ENCODE assay signal across 15 cellular contexts in genomic region chr20:50537546-50538201, GRCh38. TPM values are rescaled to one million over a fixed set of nuclear protein-coding genes. Genes with fewer than 3 reads are reported as not detected.
A peak's percentile ranks its signal among the peaks of the same experiment; 100 is the strongest.
DNase-seq lines count a peak whose midpoint lies in the region; ATAC-seq and TF ChIP-seq lines count a peak whose summit lies in the region.
"Had no signal": no experiment of that assay in that cellular context is flagged by ENCODE, and none has a peak within 500 bp of the region (broad histone marks: within the 10 kb centered on the region; RNA-seq: fewer than 3 reads in every experiment).

No MANE protein-coding gene starts in this region.

- no peak overlapping the region for H2AFZ ChIP-seq in Karpas-422 (ENCODE audit: low read length)

- H3K4me1 Mint-ChIP-seq in activated CD8-positive, alpha-beta T cell treated with anti-CD3 and anti-CD28 coated beads, Interleukin-2, amount 10 ng/mL, durations not matched to agents 7 days and 5 days (ENCODE audit: low read depth), result peaks cover 50% of the 10 kb centered on the region
- peaks cover 74% of the 10 kb centered on the region for H3K4me1 Mint-ChIP-seq in activated CD8-positive, alpha-beta T cell treated with anti-CD3 and anti-CD28 coated beads for 36 hours (ENCODE audit: low read depth)
- H3K4me1 Mint-ChIP-seq in stimulated activated memory B cell treated with anti-CD40 and anti-IgM and Interleukin-4, amounts not matched to agents 10 μg/mL and 1 μg/mL and 100 μg/mL, for 72 hours, result peaks cover 87% of the 10 kb centered on the region

- no peak overlapping the region for H3K4me3 Mint-ChIP-seq in activated CD8-positive, alpha-beta T cell treated with anti-CD3 and anti-CD28 coated beads, Interleukin-2, amount 10 ng/mL, durations not matched to agents 7 days and 5 days
- H3K4me3 Mint-ChIP-seq in activated CD8-positive, alpha-beta T cell treated with anti-CD3 and anti-CD28 coated beads for 36 hours, result no peak overlapping the region
- H3K4me3 Mint-ChIP-seq in stimulated activated memory B cell treated with anti-CD40 and anti-IgM and Interleukin-4, amounts not matched to agents 10 μg/mL and 1 μg/mL and 100 μg/mL, for 72 hours, result peak overlapping the region; percentile 42
- H3K4me3 Mint-ChIP-seq: WTC11 had no signal

- peak overlapping the region; percentile 8 for H3K27ac Mint-ChIP-seq in activated CD8-positive, alpha-beta T cell treated with anti-CD3 and anti-CD28 coated beads, Interleukin-2, amount 10 ng/mL, durations not matched to agents 7 days and 5 days
- no peak overlapping the region for H3K27ac Mint-ChIP-seq in activated CD8-positive, alpha-beta T cell treated with anti-CD3 and anti-CD28 coated beads for 36 hours
- no peak overlapping the region for H3K27ac Mint-ChIP-seq in stimulated activated memory B cell treated with anti-CD40 and anti-IgM and Interleukin-4, amounts not matched to agents 10 μg/mL and 1 μg/mL and 100 μg/mL, for 72 hours
- H3K27ac Mint-ChIP-seq: WTC11 had no signal

- DNase-seq in activated CD8-positive, alpha-beta T cell treated with anti-CD3 and anti-CD28 coated beads, Interleukin-2, amount 10 ng/mL, durations not matched to agents 7 days and 5 days, result no peak
- no peak for DNase-seq in activated CD8-positive, alpha-beta T cell treated with anti-CD3 and anti-CD28 coated beads for 36 hours
- DNase-seq in NCI-H187 (lab: John Stamatoyannopoulos, UW), result peak; percentile 25 to 30
- no peak for DNase-seq in NCI-H2227 treated with DMSO at 0.1 percent for 48 hours (lab: John Stamatoyannopoulos, UW)
- no peak for DNase-seq in left cardiac atrium
- no peak for DNase-seq in Karpas-422
- DNase-seq: activated effector memory CD4-positive, alpha-beta T cell treated with Interleukin-2 at 50 U/mL for 16 hours; DMS 273 treated with DMSO at 0.1 percent for 48 hours; head of caudate nucleus; NCI-H82; SK-N-SH had no signal

- no peak overlapping the region for H3K27ac ChIP-seq in Karpas-422 (ENCODE audit: low read length)
- H3K27ac ChIP-seq: cardiac muscle cell had no signal

- H3K4me3 ChIP-seq in endocrine pancreas (ENCODE audit: control insufficient read depth, insufficient read depth, low read length), result peak overlapping the region; percentile 48
- H3K4me3 ChIP-seq in Karpas-422 (ENCODE audit: low read length), result no peak overlapping the region
- H3K4me3 ChIP-seq: cardiac muscle cell had no signal

- peaks cover 73% of the 10 kb centered on the region for H4K20me1 ChIP-seq in Karpas-422 (ENCODE audit: insufficient read depth, low read depth, low read length)

- POLR2A ChIA-PET in activated CD8-positive, alpha-beta T cell treated with anti-CD3 and anti-CD28 coated beads, Interleukin-2, amount 10 ng/mL, durations not matched to agents 7 days and 5 days (lab: Charles Lee), result interaction anchor here (0.8 to 1.0 kb wide), 2 partner anchors 9 to 19 kb away, joined by 3 to 4 read pairs; no protein-coding TSS in a partner anchor
- POLR2A ChIA-PET in activated CD8-positive, alpha-beta T cell treated with anti-CD3 and anti-CD28 coated beads for 36 hours (lab: Charles Lee), result interaction anchor here (1.1 to 2.5 kb wide), 5 partner anchors 8 to 57 kb away, joined by 3 to 9 read pairs (median 3); no protein-coding TSS in a partner anchor

- H3K9ac ChIP-seq in endocrine pancreas (ENCODE audit: control insufficient read depth, insufficient read depth, low read length), result no peak overlapping the region
- no peak overlapping the region for H3K9ac ChIP-seq in Karpas-422 (ENCODE audit: low read length)
- H3K9ac ChIP-seq: SK-N-SH had no signal

- H3K79me2 ChIP-seq in Karpas-422 (ENCODE audit: low read length), result 0 out of 2 replicates have a peak, but pooled peaks cover 2% of the 10 kb centered on the region

- H3K4me1 ChIP-seq in endocrine pancreas (ENCODE audit: control insufficient read depth, insufficient read depth, low read length) (no peaks in the 10 kb centered on the region), Karpas-422 (ENCODE audit: low read length) (peaks cover 12% of the 10 kb centered on the region)

- no peaks in the 10 kb centered on the region for H3K9me2 ChIP-seq in Karpas-422 (replicated peaks; ENCODE audit: insufficient read depth, low read length)
- H3K9me2 ChIP-seq: SK-N-SH had no signal

- no peaks in the 10 kb centered on the region for H3K27me3 Mint-ChIP-seq in activated CD8-positive, alpha-beta T cell treated with anti-CD3 and anti-CD28 coated beads, Interleukin-2, amount 10 ng/mL, durations not matched to agents 7 days and 5 days (ENCODE audit: low read depth)
- H3K27me3 Mint-ChIP-seq in activated CD8-positive, alpha-beta T cell treated with anti-CD3 and anti-CD28 coated beads for 36 hours, result no peaks in the 10 kb centered on the region
- H3K27me3 Mint-ChIP-seq in stimulated activated memory B cell treated with anti-CD40 and anti-IgM and Interleukin-4, amounts not matched to agents 10 μg/mL and 1 μg/mL and 100 μg/mL, for 72 hours, result no peaks in the 10 kb centered on the region

- no peak for TF ChIP-seq CTCF in activated CD8-positive, alpha-beta T cell treated with anti-CD3 and anti-CD28 coated beads for 36 hours (IDR thresholded peaks at IDR 0.05)

- H3K4me2 ChIP-seq in Karpas-422 (ENCODE audit: low read depth, low read length, poor library complexity, severe bottlenecking), result no peak overlapping the region
- H3K4me2 ChIP-seq: SK-N-SH had no signal

- intact Hi-C loops in activated CD8-positive, alpha-beta T cell treated with anti-CD3 and anti-CD28 coated beads for 36 hours (cut with micrococcal nuclease), result no loop called here
- intact Hi-C loops in left cardiac atrium (cut with DNase I), result no loop called here

- H3K27me3 ChIP-seq in endocrine pancreas (ENCODE audit: control insufficient read depth, insufficient read depth, low read length) (no peaks in the 10 kb centered on the region), Karpas-422 (ENCODE audit: low read length) (no peaks in the 10 kb centered on the region)
- H3K27me3 ChIP-seq: cardiac muscle cell had no signal

- CTCF ChIA-PET in activated CD8-positive, alpha-beta T cell treated with anti-CD3 and anti-CD28 coated beads, Interleukin-2, amount 10 ng/mL, durations not matched to agents 7 days and 5 days (lab: Charles Lee), result interaction anchor here (0.9 to 1.4 kb wide), 6 partner anchors 9 to 51 kb away, joined by 3 to 6 read pairs (median 4); no protein-coding TSS in a partner anchor
- CTCF ChIA-PET in activated CD8-positive, alpha-beta T cell treated with anti-CD3 and anti-CD28 coated beads for 36 hours (lab: Charles Lee), result interaction anchor here (1.0 to 2.0 kb wide), 6 partner anchors 32 to 54 kb away, joined by 4 to 5 read pairs (median 4); no protein-coding TSS in a partner anchor

- peaks cover 31% of the 10 kb centered on the region for H3K36me3 Mint-ChIP-seq in activated CD8-positive, alpha-beta T cell treated with anti-CD3 and anti-CD28 coated beads, Interleukin-2, amount 10 ng/mL, durations not matched to agents 7 days and 5 days (ENCODE audit: low read depth)
- peaks cover 29% of the 10 kb centered on the region for H3K36me3 Mint-ChIP-seq in activated CD8-positive, alpha-beta T cell treated with anti-CD3 and anti-CD28 coated beads for 36 hours (ENCODE audit: low read depth)
- peaks cover 66% of the 10 kb centered on the region for H3K36me3 Mint-ChIP-seq in stimulated activated memory B cell treated with anti-CD40 and anti-IgM and Interleukin-4, amounts not matched to agents 10 μg/mL and 1 μg/mL and 100 μg/mL, for 72 hours
- H3K36me3 Mint-ChIP-seq: WTC11 had no signal

- H3K9me3 ChIP-seq in endocrine pancreas (ENCODE audit: control insufficient read depth, low read length) (no peaks in the 10 kb centered on the region), Karpas-422 (ENCODE audit: low read length) (no peaks in the 10 kb centered on the region)
- H3K9me3 ChIP-seq: SK-N-SH had no signal

- H3K36me3 ChIP-seq in endocrine pancreas (ENCODE audit: control insufficient read depth, insufficient read depth, low read length) (no peaks in the 10 kb centered on the region), Karpas-422 (ENCODE audit: insufficient read depth, low read length) (no peaks in the 10 kb centered on the region)
- H3K36me3 ChIP-seq: cardiac muscle cell had no signal

- no peak for ATAC-seq in activated CD8-positive, alpha-beta T cell treated with anti-CD3 and anti-CD28 coated beads, Interleukin-2, amount 10 ng/mL, durations not matched to agents 7 days and 5 days
- no peak for ATAC-seq in activated CD8-positive, alpha-beta T cell treated with anti-CD3 and anti-CD28 coated beads for 36 hours
- ATAC-seq in stimulated activated memory B cell treated with anti-CD40 and anti-IgM and Interleukin-4, amounts not matched to agents 10 μg/mL and 1 μg/mL and 100 μg/mL, for 72 hours, result no peak
- ATAC-seq in left cardiac atrium, result no peak
- ATAC-seq: WTC11 had no signal

- H3K9me3 Mint-ChIP-seq in activated CD8-positive, alpha-beta T cell treated with anti-CD3 and anti-CD28 coated beads, Interleukin-2, amount 10 ng/mL, durations not matched to agents 7 days and 5 days (ENCODE audit: insufficient read depth), result no peaks in the 10 kb centered on the region
- no peaks in the 10 kb centered on the region for H3K9me3 Mint-ChIP-seq in activated CD8-positive, alpha-beta T cell treated with anti-CD3 and anti-CD28 coated beads for 36 hours
- H3K9me3 Mint-ChIP-seq in stimulated activated memory B cell treated with anti-CD40 and anti-IgM and Interleukin-4, amounts not matched to agents 10 μg/mL and 1 μg/mL and 100 μg/mL, for 72 hours, result peaks cover 4% of the 10 kb centered on the region
- H3K9me3 Mint-ChIP-seq: WTC11 had no signal

RNA-seq across cellular contexts. Expression of gene PTPN1, which starts 27.5 kb away (rescaled TPM):
- total RNA-seq in activated CD8-positive, alpha-beta T cell treated with anti-CD3 and anti-CD28 coated beads, Interleukin-2, amount 10 ng/mL, durations not matched to agents 7 days and 5 days, result 10 to 100 TPM; 59.7 to 62.5 TPM
- 10 to 100 TPM; 65.1 to 66.6 TPM for total RNA-seq in activated CD8-positive, alpha-beta T cell treated with anti-CD3 and anti-CD28 coated beads for 36 hours
- total RNA-seq in left cardiac atrium, result 10 to 100 TPM; 22.8 to 40.4 TPM
- 6.5 and 10.9 TPM in 2 replicates for total RNA-seq in Karpas-422 (2014; rRNA removed; shearing (Covaris generic); ENCODE audit: low replicate concordance)

Comparison
In these comparisons a context has a peak if more than half of its experiments do, and no peak if none do; other contexts are left out.
1. DNase-seq: peak in NCI-H187 (2 of 2); none in activated CD8-positive, alpha-beta T cell treated with anti-CD3 and anti-CD28 coated beads, Interleukin-2, amount 10 ng/mL, durations not matched to agents 7 days and 5 days (single experiment), activated CD8-positive, alpha-beta T cell treated with anti-CD3 and anti-CD28 coated beads for 36 hours (single experiment), NCI-H2227 treated with DMSO at 0.1 percent for 48 hours (single experiment), left cardiac atrium (single experiment) and Karpas-422 (single experiment).